Comparison of ENCODE assay signal across 1 cellular context in genomic region chr17:75238020-75238580, GRCh38.
TF ChIP-seq lines count a peak whose summit lies in the region.

No MANE protein-coding gene starts in this region.

TF ChIP-seq in HepG2, 621 proteins besides CTCF, POLR2A, EP300 and RAD21 (continued from another document):
- TF ChIP-seq SMYD3 (CRISPR knock-in tag; IDR thresholded peaks at IDR 0.05) (no peak), ZNF652 (CRISPR knock-in tag; IDR thresholded peaks at IDR 0.05; ENCODE audit: borderline replicate concordance, low read depth) (no peak), ZNF264 (CRISPR knock-in tag; IDR thresholded peaks at IDR 0.05) (no peak), SRY (CRISPR knock-in tag; IDR thresholded peaks at IDR 0.05) (no peak), ZFX (CRISPR knock-in tag; IDR thresholded peaks at IDR 0.05; ENCODE audit: low read depth) (peak; percentile 16; the same call in 1 of the 2 replicates), PAX8 (CRISPR knock-in tag; IDR thresholded peaks at IDR 0.05; ENCODE audit: borderline replicate concordance) (no peak), ZNF235 (CRISPR knock-in tag; IDR thresholded peaks at IDR 0.05; ENCODE audit: borderline replicate concordance) (no peak), MTF1 (CRISPR knock-in tag; IDR thresholded peaks at IDR 0.05) (no peak), THAP7 (CRISPR knock-in tag; IDR thresholded peaks at IDR 0.05) (no peak), ZNF761 (CRISPR knock-in tag; conservative IDR thresholded peaks at IDR 0.05) (no peak), KLF9 (CRISPR knock-in tag; IDR thresholded peaks at IDR 0.05; ENCODE audit: low read depth) (no peak), SNAI1 (CRISPR knock-in tag; IDR thresholded peaks at IDR 0.05; ENCODE audit: borderline replicate concordance) (no peak), SMARCE1 (IDR thresholded peaks at IDR 0.05; ENCODE audit: borderline replicate concordance) (no peak)
